In the genomic region with DNA sequence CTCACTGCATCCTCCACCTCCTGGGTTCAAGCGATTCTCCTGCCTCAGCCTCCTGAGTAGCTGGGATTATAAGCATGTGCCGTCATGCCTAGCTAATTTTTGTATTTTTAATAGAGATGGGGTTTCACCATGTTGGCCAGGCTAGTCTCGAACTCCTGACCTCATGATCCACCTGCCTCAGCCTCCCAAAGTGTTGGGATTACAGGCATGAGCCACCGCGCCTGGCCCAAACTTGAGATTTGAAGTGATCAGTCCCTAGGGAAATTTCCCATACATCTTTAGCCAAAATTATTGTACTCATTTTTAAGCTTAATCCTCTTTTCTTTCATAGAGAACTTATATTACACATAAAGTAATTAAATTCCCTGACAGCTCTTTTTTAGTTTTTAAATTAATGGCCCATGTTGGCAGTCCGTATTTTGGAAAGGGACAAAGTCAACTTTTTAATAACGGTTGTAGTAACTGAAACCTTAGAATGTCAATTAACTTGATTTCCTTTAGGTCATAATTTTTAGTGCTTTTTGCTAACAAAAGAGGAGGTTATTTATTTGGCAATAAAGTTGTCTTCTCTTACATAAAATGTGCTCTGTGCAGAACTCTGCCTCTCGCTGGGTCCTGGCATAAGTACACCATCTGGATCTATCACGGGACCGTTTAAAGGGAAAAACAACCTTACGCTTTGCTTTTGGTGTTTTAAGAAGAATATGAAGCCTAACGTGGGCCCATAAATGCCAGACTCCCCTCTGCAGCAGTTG, we compare ENCODE assay signal across 16 cellular contexts.
DNase-seq lines count a peak whose midpoint lies in the region; ATAC-seq and TF ChIP-seq lines count a peak whose summit lies in the region.
"Had no signal": no experiment of that assay in that cellular context is flagged by ENCODE, and none has a peak within 500 bp of the region (broad histone marks: within the 10 kb centered on the region; RNA-seq: fewer than 3 reads in every experiment).

No MANE protein-coding gene starts in this region.

- no peak overlapping the region for H3K4me3 Mint-ChIP-seq in endothelial cell (ENCODE audit: unreplicated experiment)

- WGBS in aorta, 2 donors: 39 to 49% methylated on average over 12 of the region's 12 CpGs

- H3K27ac Mint-ChIP-seq in endothelial cell (ENCODE audit: unreplicated experiment): peak overlapping the region; percentile 92

- H3K4me3 ChIP-seq in osteoblast (ENCODE audit: insufficient read depth, low read length) (peak overlapping the region; percentile 26), aorta (ENCODE audit: low read length in 2 of 2) (no peak overlapping the region)

- H3K79me2 ChIP-seq in osteoblast (ENCODE audit: insufficient read depth, low read length): peaks cover 84% of the 10 kb centered on the region

- H3K4me2 ChIP-seq in osteoblast (ENCODE audit: insufficient read depth, low read length): peak overlapping the region; percentile 92

- H3K4me1 Mint-ChIP-seq in endothelial cell (ENCODE audit: unreplicated experiment): peaks cover 58% of the 10 kb centered on the region

- H3K4me1 ChIP-seq in osteoblast (ENCODE audit: insufficient read depth, low read length) (peaks cover 59% of the 10 kb centered on the region), aorta (ENCODE audit: control insufficient read depth in 1 of 2, insufficient read depth in 2 of 2, low read length in 2 of 2) (peaks cover 0 to 3% of the 10 kb centered on the region in 2 donors)

- H3K36me3 Mint-ChIP-seq in endothelial cell (ENCODE audit: low read depth, unreplicated experiment): peaks cover 49% of the 10 kb centered on the region

- no peak for DNase-seq in Right ventricle myocardium inferior (ENCODE audit: missing footprints)
- DNase-seq in cardiac septum (ENCODE audit: low spot score): no peak
- no peak for DNase-seq in endothelial cell (ENCODE audit: low spot score)
- DNase-seq in osteoblast (ENCODE audit: insufficient read length, low spot score, missing footprints): no peak
- no peak for DNase-seq in aorta
- DNase-seq in NK-92 treated with Interleukin-12 subunit alpha and Interleukin-12 subunit beta, amount 100 ng/mL, for 24 hours (lab: John Stamatoyannopoulos, UW): no peak
- no peak for DNase-seq in cerebellar cortex (ENCODE audit: low spot score)
- no peak for DNase-seq in D341Med (ENCODE audit: low spot score)
- DNase-seq: activated CD4-positive, CD25-positive, alpha-beta regulatory T cell; activated T-cell treated with anti-CD3 and anti-CD28 coated beads for 4 hours; amygdala; DMS79; effector memory CD4-positive, alpha-beta T cell; NCI-H774; upper lobe of left lung had no signal

- no peak overlapping the region for H2AFZ ChIP-seq in osteoblast (ENCODE audit: low read length)

- TF ChIP-seq CTCF in endothelial cell (IDR thresholded peaks at IDR 0.05; ENCODE audit: unreplicated experiment) (no peak), osteoblast (IDR thresholded peaks at IDR 0.05; ENCODE audit: extremely low read depth, low read depth, low read length) (no peak)

- intact Hi-C loops in Right ventricle myocardium inferior (cut with DNase I) (no loop called here), cardiac septum (cut with DNase I) (no loop called here), aorta (cut with DNase I) (no loop called here)

- H3K27ac ChIP-seq in osteoblast (ENCODE audit: low read depth, low read length): peak overlapping the region; percentile 96
- peak overlapping the region; percentile 17 to 57 for H3K27ac ChIP-seq in aorta (ENCODE audit: low read depth in 1 of 2, low read length in 2 of 2)

- peaks cover 7% of the 10 kb centered on the region for H3K27me3 Mint-ChIP-seq in endothelial cell (ENCODE audit: unreplicated experiment)

- H3K9me3 ChIP-seq in osteoblast (ENCODE audit: low read depth, low read length): no peaks in the 10 kb centered on the region
- H3K9me3 ChIP-seq in aorta (ENCODE audit: control insufficient read depth, low read length): no peaks in the 10 kb centered on the region
- H3K9me3 ChIP-seq: SJCRH30, upper lobe of left lung had no signal

- peaks cover 28% of the 10 kb centered on the region for H4K20me1 ChIP-seq in osteoblast (ENCODE audit: insufficient read depth, low read length)

- no peaks in the 10 kb centered on the region for H3K9me3 Mint-ChIP-seq in endothelial cell (ENCODE audit: unreplicated experiment)

- peak; percentile 39 for ATAC-seq in Right ventricle myocardium inferior
- peak; percentile 50 for ATAC-seq in aorta (ENCODE audit: low FRiP score)

- H3K27me3 ChIP-seq in osteoblast (ENCODE audit: insufficient read depth, low read length) (no peaks in the 10 kb centered on the region), aorta (ENCODE audit: control insufficient read depth in 1 of 2, insufficient read depth in 2 of 2, low read length in 1 of 2) (no peaks in the 10 kb centered on the region)
- H3K27me3 ChIP-seq: SJCRH30, upper lobe of left lung had no signal

- peaks cover 27% of the 10 kb centered on the region for H3K36me3 ChIP-seq in osteoblast (ENCODE audit: insufficient read depth, low read length)
- no peaks in the 10 kb centered on the region for H3K36me3 ChIP-seq in aorta (ENCODE audit: control insufficient read depth in 1 of 2, insufficient read depth in 2 of 2, low read length in 1 of 2)
